1 cellular context compared by ENCODE assay signal in the genomic region with DNA sequence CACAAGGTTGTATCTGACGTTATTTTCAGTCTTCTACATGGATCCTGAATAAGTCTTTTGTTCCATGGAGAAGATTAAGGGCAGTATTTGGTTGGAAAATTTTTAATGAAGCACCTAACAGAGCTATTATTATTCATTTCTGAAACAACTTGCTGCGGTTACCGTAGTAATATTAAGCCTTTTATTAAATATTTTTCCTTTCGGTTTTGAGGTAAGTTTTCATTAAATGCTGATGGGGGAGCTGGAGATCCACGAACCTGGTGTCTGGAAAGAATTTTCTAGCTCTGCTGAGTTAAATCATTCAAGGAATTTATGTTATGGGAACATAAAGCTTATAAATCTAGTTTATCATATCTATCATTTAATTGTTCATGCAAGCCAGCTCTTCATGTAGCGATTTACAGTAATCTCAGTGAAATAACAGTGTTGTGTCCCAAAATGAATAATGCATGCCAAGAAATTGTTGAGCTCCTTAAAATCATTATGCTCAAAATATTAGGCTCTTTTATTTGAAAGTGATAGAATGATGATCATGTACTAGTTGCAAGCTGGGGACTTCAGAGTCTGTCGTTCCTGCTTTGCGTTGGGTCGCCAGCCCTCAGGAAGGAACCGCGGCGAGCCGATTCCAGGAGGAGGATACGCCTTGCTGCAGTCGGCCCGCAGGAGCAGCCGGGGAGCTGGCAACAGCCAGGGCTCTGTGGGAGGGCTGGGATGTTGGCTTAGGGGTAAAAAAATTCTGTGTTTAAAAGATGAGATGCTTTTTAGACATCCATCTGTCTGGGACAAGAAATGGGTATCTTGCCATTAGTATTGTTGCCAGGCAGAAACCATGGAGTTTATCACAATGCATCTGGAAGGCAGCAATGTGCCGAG.
TF ChIP-seq lines count a peak whose summit lies in the region.

No MANE protein-coding gene starts in this region.

TF ChIP-seq in H1, 55 proteins besides CTCF, POLR2A, EP300 and RAD21 (continued from another document):
- TF ChIP-seq RNF2 (IDR thresholded peaks at IDR 0.05; ENCODE audit: borderline replicate concordance, low read depth, low read length, missing control alignments, poor library complexity, severe bottlenecking) (no peak), RXRA (IDR thresholded peaks at IDR 0.05; ENCODE audit: insufficient read depth, low read depth, low read length) (no peak), SUZ12 (IDR thresholded peaks at IDR 0.05; ENCODE audit: low read length) (no peak)
- TF ChIP-seq, protein P1, sequence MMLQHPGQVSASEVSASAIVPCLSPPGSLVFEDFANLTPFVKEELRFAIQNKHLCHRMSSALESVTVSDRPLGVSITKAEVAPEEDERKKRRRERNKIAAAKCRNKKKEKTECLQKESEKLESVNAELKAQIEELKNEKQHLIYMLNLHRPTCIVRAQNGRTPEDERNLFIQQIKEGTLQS (IDR thresholded peaks at IDR 0.05; ENCODE audit: insufficient read depth, low read depth, low read length): no peak
